8 cellular contexts compared by ENCODE assay signal in genomic region chr3:180836766-180837165, GRCh38.
"Had no signal": no experiment of that assay in that cellular context is flagged by ENCODE, and none has a peak within 500 bp of the region (broad histone marks: within the 10 kb centered on the region; RNA-seq: fewer than 3 reads in every experiment).

No MANE protein-coding gene starts in this region.

- FAIRE-seq: H1, H54, HTR-8/SVneo, K562 had no signal

- ATAC-seq: GM23338, K562 had no signal

- H3K9me3 Mint-ChIP-seq: GM23338 had no signal

- H3K4me3 Mint-ChIP-seq: GM23338, H9 had no signal

- H3K27ac Mint-ChIP-seq: GM23338 had no signal

- H3K4me3 ChIP-seq: GM23338, K562 had no signal

- H3K4me2 ChIP-seq: GM23338 had no signal

- H2AFZ ChIP-seq: GM23338 had no signal

- DNase-seq: H9, HCEC 1CT, IMR-90 had no signal
